In genomic region chr6:32179746-32180405, GRCh38 we compare ENCODE assay signal across 10 cellular contexts. TPM values are rescaled to one million over a fixed set of nuclear protein-coding genes. Genes with fewer than 3 reads are reported as not detected.
DNase-seq lines count a peak whose midpoint lies in the region; ATAC-seq and TF ChIP-seq lines count a peak whose summit lies in the region.
"Had no signal": no experiment of that assay in that cellular context is flagged by ENCODE, and none has a peak within 500 bp of the region (broad histone marks: within the 10 kb centered on the region; RNA-seq: fewer than 3 reads in every experiment).

No MANE protein-coding gene starts in this region.

- DNase-seq in CD14-positive monocyte (ENCODE audit: low spot score) (no peak), HFF-Myc (ENCODE audit: extremely low read depth, low read depth) (no peak), neural crest cell (ENCODE audit: low read depth, low spot score) (no peak), CD1c-positive myeloid dendritic cell (ENCODE audit: extremely low spot score) (no peak), DMS 273 (lab: John Stamatoyannopoulos, UW; ENCODE audit: unreplicated experiment) (no peak), ACHN (no peak)
- no peak for DNase-seq in central memory CD8-positive, alpha-beta T cell (ENCODE audit: low spot score in 2 of 2)
- DNase-seq: activated CD4-positive, alpha-beta T cell treated with anti-CD3 and anti-CD28 coated beads for 4 hours; NCI-H1417 had no signal

- H3K4me1 Mint-ChIP-seq in CD14-positive monocyte (peaks cover 69% of the 10 kb centered on the region), neural crest cell (peaks cover 51% of the 10 kb centered on the region)
- H3K4me1 Mint-ChIP-seq in central memory CD8-positive, alpha-beta T cell = peaks cover 55% of the 10 kb centered on the region

- no peak for ATAC-seq in central memory CD8-positive, alpha-beta T cell (replicated peaks; ENCODE audit: extremely low read depth, poor library complexity, severe bottlenecking)
- no peak for ATAC-seq in GM21423 (IDR thresholded peaks at IDR 0.05; ENCODE audit: unreplicated experiment)

- H3K27ac Mint-ChIP-seq in CD14-positive monocyte = peak overlapping the region in 6 of 7 donors; percentile 64 to 100 (median 80)
- H3K27ac Mint-ChIP-seq in central memory CD8-positive, alpha-beta T cell (ENCODE audit: low read depth) = peak overlapping the region; percentile 32
- no peak overlapping the region for H3K27ac Mint-ChIP-seq in neural crest cell (ENCODE audit: unreplicated experiment)

- no peak overlapping the region for H3K4me3 Mint-ChIP-seq in CD14-positive monocyte
- peak overlapping the region; percentile 88 for H3K4me3 Mint-ChIP-seq in central memory CD8-positive, alpha-beta T cell
- H3K4me3 Mint-ChIP-seq in neural crest cell = peak overlapping the region; percentile 76

- intact Hi-C loops in CD14-positive monocyte (cut with micrococcal nuclease) = loop anchor here in 1 of 2 donors (2.0 to 5.0 kb wide), 2 partner anchors 15 to 58 kb away; no protein-coding TSS in a partner anchor

- H3K9me3 Mint-ChIP-seq in CD14-positive monocyte = no peaks in the 10 kb centered on the region
- H3K9me3 Mint-ChIP-seq in central memory CD8-positive, alpha-beta T cell = no peaks in the 10 kb centered on the region
- no peaks in the 10 kb centered on the region for H3K9me3 Mint-ChIP-seq in neural crest cell

- peak overlapping the region; percentile 90 for H3K4me3 ChIP-seq in HFF-Myc (replicated peaks; ENCODE audit: low read depth, low read length)

- in situ Hi-C loops in ACHN (cut with HindIII; ENCODE audit: low pct_ligation_motif_present, low pct_unique_long_range_greater_than_20kb, low sequenced_read_pairs) = no loop called here

- H3K36me3 Mint-ChIP-seq in CD14-positive monocyte (peaks cover 34 to 42% of the 10 kb centered on the region in 2 donors), neural crest cell (ENCODE audit: low read depth) (peaks cover 4% of the 10 kb centered on the region)
- peaks cover 32% of the 10 kb centered on the region for H3K36me3 Mint-ChIP-seq in central memory CD8-positive, alpha-beta T cell (ENCODE audit: insufficient read depth)

- TF ChIP-seq CTCF in CD14-positive monocyte (IDR thresholded peaks at IDR 0.05) (no peak), HFF-Myc (IDR thresholded peaks at IDR 0.05; ENCODE audit: low read depth, low read length, missing control alignments) (no peak), neural crest cell (conservative IDR thresholded peaks at IDR 0.05) (no peak)

- H3K27me3 Mint-ChIP-seq in CD14-positive monocyte (ENCODE audit: low read depth in 3 of 3) (peaks cover 0 to 4% (median 0%) of the 10 kb centered on the region in 3 donors), neural crest cell (ENCODE audit: low read depth) (peaks cover 6% of the 10 kb centered on the region)
- no peaks in the 10 kb centered on the region for H3K27me3 Mint-ChIP-seq in central memory CD8-positive, alpha-beta T cell

RNA-seq across cellular contexts. Expression of gene RNF5, which starts 1.7 kb away (rescaled TPM):
- polyA plus RNA-seq in CD14-positive monocyte = 100 to 1,000 TPM in 1 of 2 donors, 10 to 100 TPM in 1; 83.5 to 108 TPM
- 60.2 and 60.7 TPM in 2 replicates for total RNA-seq in neural crest cell

RNA-seq across cellular contexts. Expression of gene AGPAT1, which starts 4.0 kb away (rescaled TPM):
- 10 to 100 TPM in 1 of 2 donors, 1 to 10 TPM in 1; 9.9 to 11.3 TPM for polyA plus RNA-seq in CD14-positive monocyte
- 88.9 and 92.9 TPM in 2 replicates for total RNA-seq in neural crest cell

RNA-seq across cellular contexts. Expression of gene AGER, which starts 4.2 kb away (rescaled TPM):
- under 1 TPM in 1 of 2 donors, not detected in 1; 0.60 TPM for polyA plus RNA-seq in CD14-positive monocyte
- 25.7 and 26.0 TPM in 2 replicates for total RNA-seq in neural crest cell

RNA-seq across cellular contexts. Expression of gene PBX2, which starts 10.1 kb away (rescaled TPM):
- 1 to 10 TPM; 1.9 to 4.0 TPM for polyA plus RNA-seq in CD14-positive monocyte
- 205 and 206 TPM in 2 replicates for total RNA-seq in neural crest cell

RNA-seq across cellular contexts. Expression of gene GPSM3, which starts 12.6 kb away (rescaled TPM):
- polyA plus RNA-seq in CD14-positive monocyte = 100 to 1,000 TPM in 1 of 2 donors, 10 to 100 TPM in 1; 86.1 to 101 TPM
- 7.3 and 8.0 TPM in 2 replicates for total RNA-seq in neural crest cell

Comparison
In these comparisons a context has a peak if more than half of its experiments do, and no peak if none do; other contexts are left out.
1. H3K4me3 Mint-ChIP-seq: peak in central memory CD8-positive, alpha-beta T cell (single experiment) and neural crest cell (single experiment); none in CD14-positive monocyte (0 of 2).